In genomic region chr3:194504146-194504545, GRCh38 we compare ENCODE assay signal across 5 cellular contexts.
"Had no signal": no experiment of that assay in that cellular context is flagged by ENCODE, and none has a peak within 500 bp of the region (broad histone marks: within the 10 kb centered on the region; RNA-seq: fewer than 3 reads in every experiment).

No MANE protein-coding gene starts in this region.

- H3K4me3 Mint-ChIP-seq: GM23338, H9, IgD-negative memory B cell had no signal

- ATAC-seq: GM23338 had no signal

- H3K4me1 Mint-ChIP-seq: IgD-negative memory B cell had no signal

- H3K27me3 Mint-ChIP-seq: IgD-negative memory B cell had no signal

- H3K36me3 Mint-ChIP-seq: IgD-negative memory B cell had no signal

- H3K9me3 Mint-ChIP-seq: GM23338, H9, IgD-negative memory B cell had no signal

- DNase-seq: H9, HCEC 1CT, KBM-7 had no signal

- H2AFZ ChIP-seq: GM23338 had no signal

- H3K4me2 ChIP-seq: GM23338 had no signal

- H3K4me3 ChIP-seq: GM23338 had no signal

- H3K27ac Mint-ChIP-seq: GM23338, H9, IgD-negative memory B cell had no signal
